In genomic region chr2:9178905-9179571, GRCh38 we compare ENCODE assay signal across 9 cellular contexts. TPM values are rescaled to one million over a fixed set of nuclear protein-coding genes. Genes with fewer than 3 reads are reported as not detected.
DNase-seq lines count a peak whose midpoint lies in the region; ATAC-seq and TF ChIP-seq lines count a peak whose summit lies in the region.
"Had no signal": no experiment of that assay in that cellular context is flagged by ENCODE, and none has a peak within 500 bp of the region (broad histone marks: within the 10 kb centered on the region; RNA-seq: fewer than 3 reads in every experiment).

No MANE protein-coding gene starts in this region.

- BruUV-seq in PC-3 (replicated peaks; lab: Mats Ljungman, UMichigan), result no TSS peak

- H3K9me3 ChIP-seq in PC-3 (ENCODE audit: low read length) (no peaks in the 10 kb centered on the region), osteoblast (ENCODE audit: low read depth, low read length) (no peaks in the 10 kb centered on the region), H9 (ENCODE audit: control insufficient read depth, low read depth, low read length) (no peaks in the 10 kb centered on the region)

- TF ChIP-seq CTCF in PC-3 (conservative IDR thresholded peaks at IDR 0.05; ENCODE audit: low read depth, low read length) (no peak), fibroblast of mammary gland (conservative IDR thresholded peaks at IDR 0.05; ENCODE audit: control insufficient read depth, insufficient read depth, low read depth, low read length) (no peak), osteoblast (IDR thresholded peaks at IDR 0.05; ENCODE audit: extremely low read depth, low read depth, low read length) (no peak), H9 (conservative IDR thresholded peaks at IDR 0.05) (no peak)

- H2BK5ac ChIP-seq in H9 (ENCODE audit: insufficient read length, low read length), result no peak overlapping the region

- no peaks in the 10 kb centered on the region for H3K79me1 ChIP-seq in H9 (ENCODE audit: insufficient read depth, low read depth, low read length, poor library complexity, severe bottlenecking)

- no peak overlapping the region for H2AK5ac ChIP-seq in H9 (ENCODE audit: insufficient read length, low read length)

- peak overlapping the region; percentile 62 for H3K4me3 ChIP-seq in ACC112 (ENCODE audit: low read depth, low read length)
- H3K4me3 ChIP-seq in PC-3 (ENCODE audit: low read length), result peak overlapping the region; percentile 55
- no peak overlapping the region for H3K4me3 ChIP-seq in fibroblast of mammary gland (ENCODE audit: control insufficient read depth, low read depth, low read length)
- H3K4me3 ChIP-seq in osteoblast (ENCODE audit: insufficient read depth, low read length), result peak overlapping the region; percentile 40

- peak; percentile 92 for DNase-seq in PC-3
- DNase-seq in fibroblast of mammary gland (ENCODE audit: low read depth), result peak; percentile 93
- peak; percentile 92 for DNase-seq in osteoblast (ENCODE audit: insufficient read length, low spot score, missing footprints)
- DNase-seq in H9, result no peak
- DNase-seq in activated CD4-positive, alpha-beta T cell treated with anti-CD3 and anti-CD28 coated beads, Interleukin-2, amount 50 U/mL, for 1 hour, result no peak
- DNase-seq: CD4-positive, CD25-positive, alpha-beta regulatory T cell had no signal

- H3T11ph ChIP-seq in H9 (ENCODE audit: low read length), result no peak overlapping the region

- peaks cover 4% of the 10 kb centered on the region for H3K27me3 Mint-ChIP-seq in H9 (ENCODE audit: low read depth)

- peak overlapping the region; percentile 72 for H3K4me2 ChIP-seq in PC-3 (ENCODE audit: low read length)
- H3K4me2 ChIP-seq in osteoblast (ENCODE audit: insufficient read depth, low read length), result peak overlapping the region; percentile 71
- no peak overlapping the region for H3K4me2 ChIP-seq in H9 (ENCODE audit: insufficient read depth, insufficient read length, low read length)

- H3K9me2 ChIP-seq in PC-3 (replicated peaks; ENCODE audit: low read length), result no peaks in the 10 kb centered on the region

- 0 out of 7 replicates have a peak overlapping the region, but pooled peaks of 1 of the 3 experiments have one; percentile 44 for H3K27ac Mint-ChIP-seq in H9
- H3K27ac Mint-ChIP-seq: CD4-positive, CD25-positive, alpha-beta regulatory T cell had no signal

- H4K20me1 ChIP-seq in PC-3 (ENCODE audit: low read length) (no peaks in the 10 kb centered on the region), osteoblast (ENCODE audit: insufficient read depth, low read length) (no peaks in the 10 kb centered on the region), H9 (ENCODE audit: control insufficient read depth, insufficient read depth, insufficient read length) (no peaks in the 10 kb centered on the region)

- no peak overlapping the region for H3K18ac ChIP-seq in H9 (ENCODE audit: insufficient read length, low read depth, low read length)

- no peaks in the 10 kb centered on the region for H3K79me2 ChIP-seq in ACC112 (ENCODE audit: control insufficient read depth, insufficient read depth, low read length, unreplicated experiment)
- no peaks in the 10 kb centered on the region for H3K79me2 ChIP-seq in PC-3 (ENCODE audit: low read length)
- no peaks in the 10 kb centered on the region for H3K79me2 ChIP-seq in osteoblast (ENCODE audit: insufficient read depth, low read length)
- H3K79me2 ChIP-seq in H9 (ENCODE audit: insufficient read depth, low read length), result no peaks in the 10 kb centered on the region

- POLR2A ChIA-PET in PC-3 (lab: Charles Lee; ENCODE audit: unreplicated experiment), result interaction anchor here (0.7 to 1.2 kb wide), 3 partner anchors 9 to 317 kb away, joined by 3 to 7 read pairs (median 3); no protein-coding TSS in a partner anchor

- H3K9me3 Mint-ChIP-seq in H9, result peaks cover 3 to 5% of the 10 kb centered on the region in 2 experiments; a peak in 3 of 5 replicates

- no peak overlapping the region for H4K91ac ChIP-seq in H9 (ENCODE audit: insufficient read length, low read depth, low read length)

- ATAC-seq in HG02759 (IDR thresholded peaks at IDR 0.05; ENCODE audit: unreplicated experiment) (peak; percentile 76), PC-3 (peak; percentile 64), HG03442 (IDR thresholded peaks at IDR 0.05; ENCODE audit: unreplicated experiment) (no peak)

- H2BK15ac ChIP-seq in H9 (ENCODE audit: low read depth, low read length), result no peak overlapping the region

- H3K4me1 Mint-ChIP-seq in H9, result peaks cover 30 to 34% of the 10 kb centered on the region in 2 experiments

- no peak overlapping the region for H2BK12ac ChIP-seq in H9 (ENCODE audit: insufficient read length, low read depth, low read length)

- H3K27ac ChIP-seq in ACC112 (ENCODE audit: low read depth, low read length) (peak overlapping the region; percentile 98), PC-3 (ENCODE audit: low read length) (peak overlapping the region; percentile 97), osteoblast (ENCODE audit: low read depth, low read length) (peak overlapping the region; percentile 98), H9 (ENCODE audit: insufficient read length, low read depth, low read length) (no peak overlapping the region)

- H3K23ac ChIP-seq in H9 (ENCODE audit: insufficient read length, low read depth, low read length), result no peak overlapping the region

- H3K23me2 ChIP-seq in H9 (ENCODE audit: insufficient read length, low read depth, low read length, poor library complexity, severe bottlenecking), result no peaks in the 10 kb centered on the region

- H3K36me3 ChIP-seq in ACC112 (ENCODE audit: insufficient read depth, low read length) (no peaks in the 10 kb centered on the region), PC-3 (ENCODE audit: low read depth, low read length) (no peaks in the 10 kb centered on the region), osteoblast (ENCODE audit: insufficient read depth, low read length) (no peaks in the 10 kb centered on the region)

- H2BK120ac ChIP-seq in H9 (ENCODE audit: low read depth, low read length, poor library complexity, severe bottlenecking), result no peak overlapping the region

- H3F3A ChIP-seq in PC-3 (ENCODE audit: low read length, unreplicated experiment), result peaks cover 10% of the 10 kb centered on the region

- peaks cover 0 to 2% (median 0%) of the 10 kb centered on the region in 3 experiments; a peak in 2 of 7 replicates for H3K36me3 Mint-ChIP-seq in H9 (ENCODE audit: insufficient read depth in 1 of 3, low read depth in 3 of 3)
- H3K36me3 Mint-ChIP-seq: CD4-positive, CD25-positive, alpha-beta regulatory T cell had no signal

- peak overlapping the region; percentile 91 for H3K9ac ChIP-seq in PC-3 (ENCODE audit: low read length)
- no peak overlapping the region for H3K9ac ChIP-seq in H9 (ENCODE audit: extremely low read depth, insufficient read length, low read length)

- intact Hi-C loops in PC-3 (cut with micrococcal nuclease), result loop anchor here (1.0 kb wide), 4 partner anchors 30 to 154 kb away; no protein-coding TSS in a partner anchor

- CTCF ChIA-PET in PC-3 (lab: Charles Lee), result interaction anchor here (1.0 to 1.1 kb wide), 2 partner anchors 29 to 36 kb away, joined by 3 read pairs; no protein-coding TSS in a partner anchor

- H3K4ac ChIP-seq in H9 (ENCODE audit: low read depth, low read length), result no peak overlapping the region

- no peak overlapping the region for H2BK20ac ChIP-seq in H9 (ENCODE audit: low read depth, low read length, poor library complexity, severe bottlenecking)

- H3K4me3 Mint-ChIP-seq in H9, result no peak overlapping the region
- H3K4me3 Mint-ChIP-seq: CD4-positive, CD25-positive, alpha-beta regulatory T cell had no signal

- H4K5ac ChIP-seq in H9 (ENCODE audit: insufficient read length, low read depth, low read length), result no peak overlapping the region

- peaks cover 36% of the 10 kb centered on the region for H3K4me1 ChIP-seq in ACC112 (ENCODE audit: control insufficient read depth, insufficient read depth, low read length, unreplicated experiment)
- peaks cover 52% of the 10 kb centered on the region for H3K4me1 ChIP-seq in PC-3 (ENCODE audit: insufficient read depth, low read length)
- H3K4me1 ChIP-seq in osteoblast (ENCODE audit: insufficient read depth, low read length), result peaks cover 37% of the 10 kb centered on the region
- peaks cover 5% of the 10 kb centered on the region for H3K4me1 ChIP-seq in H9 (ENCODE audit: insufficient read depth, low read length)

- no CpG with 5 or more reads among the region's 13 CpGs for whole genome bisulfite sequencing in H9 (ENCODE audit: extremely low coverage, insufficient read length, low lambda C conversion rate)

- H3K14ac ChIP-seq in H9 (ENCODE audit: insufficient read depth, low read length), result no peak overlapping the region; the same call in 1 of the 2 replicates

- H4K8ac ChIP-seq in H9 (replicated peaks; ENCODE audit: insufficient read length, low read depth, low read length), result no peak overlapping the region

- H3K27me3 ChIP-seq in ACC112 (ENCODE audit: insufficient read depth, low read length) (no peaks in the 10 kb centered on the region), PC-3 (ENCODE audit: low read length) (no peaks in the 10 kb centered on the region), osteoblast (ENCODE audit: insufficient read depth, low read length) (no peaks in the 10 kb centered on the region), H9 (ENCODE audit: insufficient read depth, low read length) (no peaks in the 10 kb centered on the region; the same call in 1 of the 2 replicates)

- peak overlapping the region; percentile 61 for H2AFZ ChIP-seq in ACC112 (ENCODE audit: low read length, unreplicated experiment)
- peak overlapping the region; percentile 24 for H2AFZ ChIP-seq in PC-3 (ENCODE audit: low read length)
- H2AFZ ChIP-seq in osteoblast (ENCODE audit: low read length), result peak overlapping the region; percentile 58
- no peak overlapping the region for H2AFZ ChIP-seq in H9 (ENCODE audit: low read length)

- H3K56ac ChIP-seq in H9 (ENCODE audit: insufficient read length, low read depth, low read length), result no peak overlapping the region

RNA-seq across cellular contexts. Expression of gene ASAP2, which starts 27.6 kb away (rescaled TPM):
- total RNA-seq in PC-3 (2014; rRNA removed) (25.2 and 34.5 TPM in 2 replicates), osteoblast (56.0 and 66.2 TPM in 2 replicates), H9 (2021) (11.0 and 12.6 TPM in 2 replicates)

Comparison
In these comparisons a context has a peak if more than half of its experiments do, and no peak if none do; other contexts are left out.
1. DNase-seq: peak in PC-3 (single experiment), fibroblast of mammary gland (single experiment) and osteoblast (single experiment); none in H9 (single experiment) and activated CD4-positive, alpha-beta T cell treated with anti-CD3 and anti-CD28 coated beads, Interleukin-2, amount 50 U/mL, for 1 hour (single experiment).